ENCODE assay signal across 15 cellular contexts in the genomic region with DNA sequence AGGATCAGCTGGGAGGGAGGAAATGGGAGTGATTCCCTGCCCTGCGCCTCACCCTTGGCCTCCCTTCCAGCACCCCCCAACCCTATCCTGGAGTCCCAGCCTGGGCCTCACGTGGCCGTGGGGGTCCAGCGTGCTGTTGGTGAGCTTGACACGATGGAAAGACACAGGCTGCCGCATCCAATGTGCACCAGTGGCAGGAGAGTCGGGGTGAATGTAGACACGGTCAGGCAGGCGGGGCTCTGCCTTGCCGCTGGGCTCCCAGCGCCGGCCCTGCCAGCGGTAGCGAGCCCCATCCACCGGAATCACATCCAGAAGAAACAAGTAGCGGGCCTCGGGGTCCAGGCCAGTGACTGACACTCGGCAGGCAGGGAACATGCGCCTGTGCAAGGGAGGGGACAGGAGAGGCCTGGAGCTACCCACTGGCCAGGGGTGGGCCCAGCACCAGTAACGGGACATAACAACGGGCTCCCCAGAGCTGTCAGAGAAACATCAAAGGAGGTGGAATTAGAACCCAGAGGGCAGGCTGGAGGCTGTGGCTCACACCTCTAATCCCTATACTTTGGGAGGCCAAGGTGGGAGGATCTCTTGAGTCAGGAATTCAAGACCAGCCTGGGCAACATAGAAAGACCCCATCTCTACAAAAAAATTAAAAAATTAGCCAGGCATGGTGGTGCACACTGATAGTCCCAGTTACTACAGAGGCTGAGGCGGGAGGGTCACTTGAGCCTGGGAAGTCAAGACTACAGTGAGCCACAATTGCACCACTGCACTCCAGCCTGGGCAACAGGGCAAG. TPM values are rescaled to one million over a fixed set of nuclear protein-coding genes. Genes with fewer than 3 reads are reported as not detected.
DNase-seq lines count a peak whose midpoint lies in the region; ATAC-seq, FAIRE-seq and TF ChIP-seq lines count a peak whose summit lies in the region.
"Had no signal": no experiment of that assay in that cellular context is flagged by ENCODE, and none has a peak within 500 bp of the region (broad histone marks: within the 10 kb centered on the region; RNA-seq: fewer than 3 reads in every experiment).

No MANE protein-coding gene starts in this region.

- TF ChIP-seq POLR2A in IMR-90 (IDR thresholded peaks at IDR 0.05; ENCODE audit: low read depth, low read length) (no peak), H1 (IDR thresholded peaks at IDR 0.05; ENCODE audit: control extremely low read depth in 1 of 2, low read depth in 2 of 2, low read length in 2 of 2) (no peak)

- BruUV-seq in IMR-90 (replicated peaks; lab: Mats Ljungman, UMichigan) = no TSS peak

- ATAC-seq in IMR-90 (ENCODE audit: low read depth) (no peak), psoas muscle (no peak), GM21737 (IDR thresholded peaks at IDR 0.05; ENCODE audit: unreplicated experiment) (no peak)
- ATAC-seq: A549, GM12878, left lung had no signal

- H4K20me1 ChIP-seq in IMR-90 (ENCODE audit: insufficient read depth, low read length) (peaks cover 6% of the 10 kb centered on the region), H1 (replicated peaks in 1 of 2; ENCODE audit: control insufficient read depth in 1 of 2, insufficient read depth in 2 of 2, low read length in 2 of 2) (peaks cover 0 to 4% of the 10 kb centered on the region in 2 experiments)

- H3K9ac ChIP-seq in IMR-90 (ENCODE audit: low read depth, low read length) (no peak overlapping the region), H1 (replicated peaks in 1 of 4; ENCODE audit: extremely low read depth in 1 of 4, low read depth in 3 of 4, low read length in 3 of 4) (no peak overlapping the region)

- no peaks in the 10 kb centered on the region for H3K79me2 ChIP-seq in H1 (ENCODE audit: control insufficient read depth in 1 of 2, insufficient read depth in 2 of 2, low read length in 2 of 2)

- H3K9me1 ChIP-seq in IMR-90 (ENCODE audit: insufficient read depth, low read length) = no peaks in the 10 kb centered on the region

- H3K18ac ChIP-seq in IMR-90 (ENCODE audit: low read depth, low read length) (no peak overlapping the region), H1 (ENCODE audit: extremely low read depth, low read length) (no peak overlapping the region)

- H2BK120ac ChIP-seq in IMR-90 (ENCODE audit: low read depth, low read length) (no peak overlapping the region), H1 (replicated peaks; ENCODE audit: low read depth, low read length) (no peak overlapping the region)

- no peak for TF ChIP-seq RAD21 in IMR-90 (IDR thresholded peaks at IDR 0.05; ENCODE audit: low read length)
- no peak for TF ChIP-seq RAD21 in H1 (IDR thresholded peaks at IDR 0.05 in 1 of 2, conservative IDR thresholded peaks at IDR 0.05 in 1 of 2; ENCODE audit: low read depth in 2 of 2, low read length in 2 of 2)

- H2BK15ac ChIP-seq in IMR-90 (ENCODE audit: low read depth, low read length) = no peak overlapping the region
- no peak overlapping the region for H2BK15ac ChIP-seq in H1 (ENCODE audit: low read length)

- whole genome bisulfite sequencing in IMR-90 (ENCODE audit: extremely low coverage in 2 of 2, insufficient read length in 1 of 2), 2 experiments = 73% methylated on average over 4 of the region's 22 CpGs; no CpG with 5 or more reads in 1 of the 2 experiments
- 91% methylated on average over 19 of the region's 22 CpGs; no CpG with 5 or more reads in 1 of the 2 experiments for WGBS in H1 (ENCODE audit: extremely low coverage in 1 of 2, insufficient coverage in 1 of 2, insufficient read length in 1 of 2, insufficient replicate concordance in 2 of 2, low coverage in 1 of 2, low lambda C conversion rate in 2 of 2, missing lambda C conversion rate in 1 of 2), 2 experiments
- WGBS in psoas muscle, 3 donors = 70 to 73% (median 71%) methylated on average over 22 of the region's 22 CpGs

- H2BK12ac ChIP-seq in H1 (ENCODE audit: low read depth, low read length) = no peak overlapping the region

- peaks cover 27% of the 10 kb centered on the region for H3K36me3 Mint-ChIP-seq in activated CD4-positive, alpha-beta T cell treated with anti-CD3 and anti-CD28 coated beads, Interleukin-2, amount 10 ng/mL, durations not matched to agents 24 days and 14 days (ENCODE audit: low read depth)

- peaks cover 3% of the 10 kb centered on the region; the same call in 1 of the 2 replicates for H3K4me1 ChIP-seq in IMR-90 (ENCODE audit: control insufficient read depth, insufficient read depth, low read length)
- peaks cover 0 to 4% (median 3%) of the 10 kb centered on the region in 4 experiments; a peak in 4 of 7 replicates for H3K4me1 ChIP-seq in H1 (replicated peaks in 1 of 4; ENCODE audit: control insufficient read depth in 3 of 4, insufficient read depth in 4 of 4, low read length in 3 of 4)
- peaks cover 20% of the 10 kb centered on the region for H3K4me1 ChIP-seq in psoas muscle

- CTCF ChIA-PET in IMR-90 (lab: Yijun Ruan, JAX) = no interaction called here
- CTCF ChIA-PET in H1 (lab: Charles Lee; ENCODE audit: partially characterized antibody) = interaction anchor here (3.7 to 7.7 kb wide), 2 partner anchors 8 to 23 kb away, joined by 46 to 90 read pairs; a partner anchor contains a TSS

- TF ChIP-seq CTCF in IMR-90 (conservative IDR thresholded peaks at IDR 0.05; ENCODE audit: low read depth, low read length) (no peak), H1 (IDR thresholded peaks at IDR 0.05; ENCODE audit: control extremely low read depth in 1 of 3, insufficient read depth in 1 of 3, low read depth in 1 of 3, low read length in 3 of 3) (no peak), psoas muscle (IDR thresholded peaks at IDR 0.05) (no peak)

- H3K9me3 ChIP-seq in IMR-90 (ENCODE audit: control insufficient read depth, insufficient read depth, low read length) (no peaks in the 10 kb centered on the region), H1 (ENCODE audit: insufficient read depth in 2 of 2, low read depth in 1 of 2, low read length in 1 of 2) (no peaks in the 10 kb centered on the region), psoas muscle (no peaks in the 10 kb centered on the region)
- H3K9me3 ChIP-seq: A549, left lung had no signal

- no peak for TF ChIP-seq EP300 in H1 (IDR thresholded peaks at IDR 0.05; ENCODE audit: borderline replicate concordance in 1 of 2, low read depth in 2 of 2, low read length in 2 of 2)

- no peaks in the 10 kb centered on the region for H3K27me3 Mint-ChIP-seq in activated CD4-positive, alpha-beta T cell treated with anti-CD3 and anti-CD28 coated beads, Interleukin-2, amount 10 ng/mL, durations not matched to agents 24 days and 14 days

- POLR2A ChIA-PET in IMR-90 (lab: Charles Lee; ENCODE audit: unreplicated experiment) (no interaction called here), H1 (lab: Charles Lee; ENCODE audit: partially characterized antibody) (interaction anchor here (9.3 to 14.0 kb wide), 2 partner anchors 16 to 19 kb away, joined by 169 to 353 read pairs; a partner anchor contains a TSS)

- H3K27ac ChIP-seq in IMR-90 (ENCODE audit: insufficient read depth, low read length) (no peak overlapping the region), H1 (ENCODE audit: low read depth, low read length) (no peak overlapping the region), psoas muscle (peak overlapping the region; percentile 16)

- H2AFZ ChIP-seq in IMR-90 (replicated peaks; ENCODE audit: low read length, poor library complexity) (peak overlapping the region; percentile 46), H1 (ENCODE audit: low read length) (no peak overlapping the region)

- H4K91ac ChIP-seq in IMR-90 (ENCODE audit: insufficient read depth, low read depth, low read length) (no peak overlapping the region), H1 (replicated peaks; ENCODE audit: insufficient read length, low read length) (no peak overlapping the region)

- H2BK20ac ChIP-seq in IMR-90 (ENCODE audit: low read depth, low read length) (no peak overlapping the region), H1 (ENCODE audit: low read length) (no peak overlapping the region)

- in situ Hi-C loops in IMR-90 (cut with MboI; ENCODE audit: low sequenced_read_pairs) = no loop called here

- dilution Hi-C loops in IMR-90 (cut with HindIII; ENCODE audit: low sequenced_read_pairs, unreplicated experiment) = no loop called here

- intact Hi-C loops in activated CD4-positive, alpha-beta T cell treated with anti-CD3 and anti-CD28 coated beads, Interleukin-2, amount 10 ng/mL, durations not matched to agents 24 days and 14 days (cut with micrococcal nuclease) = no loop called here
- intact Hi-C loops in IMR-90 (cut with micrococcal nuclease) = no loop called here
- intact Hi-C loops in psoas muscle (cut with DNase I) = no loop called here

- peak overlapping the region; percentile 78 for H3K27ac Mint-ChIP-seq in activated CD4-positive, alpha-beta T cell treated with anti-CD3 and anti-CD28 coated beads, Interleukin-2, amount 10 ng/mL, durations not matched to agents 24 days and 14 days

- peaks cover 25% of the 10 kb centered on the region for H3K4me1 Mint-ChIP-seq in activated CD4-positive, alpha-beta T cell treated with anti-CD3 and anti-CD28 coated beads, Interleukin-2, amount 10 ng/mL, durations not matched to agents 24 days and 14 days

- H3K4me3 Mint-ChIP-seq in activated CD4-positive, alpha-beta T cell treated with anti-CD3 and anti-CD28 coated beads, Interleukin-2, amount 10 ng/mL, durations not matched to agents 24 days and 14 days = peak overlapping the region; percentile 54

- H3K4ac ChIP-seq in IMR-90 (ENCODE audit: low read depth, low read length) = no peak overlapping the region
- H3K4ac ChIP-seq in H1 (replicated peaks; ENCODE audit: insufficient read length, low read depth, low read length) = no peak overlapping the region

- peaks cover 23% of the 10 kb centered on the region for H3K36me3 ChIP-seq in IMR-90 (ENCODE audit: control insufficient read depth, insufficient read depth, low read length)
- peaks cover 3 to 19% (median 11%) of the 10 kb centered on the region in 4 experiments; a peak in 7 of 8 replicates for H3K36me3 ChIP-seq in H1 (ENCODE audit: control insufficient read depth in 2 of 4, insufficient read depth in 4 of 4, low read length in 3 of 4)
- peaks cover 0 to 34% of the 10 kb centered on the region in 2 donors for H3K36me3 ChIP-seq in psoas muscle (ENCODE audit: insufficient read depth in 1 of 2, low read depth in 1 of 2)

- H3K56ac ChIP-seq in IMR-90 (ENCODE audit: extremely low read depth, insufficient read depth, low read length) = no peak overlapping the region
- H3K56ac ChIP-seq in H1 (replicated peaks; ENCODE audit: insufficient read length, low read depth, low read length) = no peak overlapping the region

- H3K4me2 ChIP-seq in IMR-90 (ENCODE audit: low read depth, low read length) (no peak overlapping the region), H1 (ENCODE audit: insufficient read depth in 1 of 2, low read depth in 2 of 2, low read length in 2 of 2) (no peak overlapping the region)

- no peak for DNase-seq in activated CD4-positive, alpha-beta T cell treated with anti-CD3 and anti-CD28 coated beads, Interleukin-2, amount 10 ng/mL, durations not matched to agents 24 days and 14 days
- DNase-seq in activated CD4-positive, alpha-beta T cell treated with anti-CD3 and anti-CD28 coated beads for 1 hour = no peak
- no peak for DNase-seq in IMR-90
- DNase-seq in H1 (ENCODE audit: low read depth in 1 of 2, low spot score in 2 of 2) = no peak
- DNase-seq in psoas muscle = no peak
- DNase-seq in stimulated activated CD4-positive, alpha-beta T cell treated with anti-CD3 and anti-CD28 coated beads, Interleukin-12 subunit alpha, Interleukin-12 subunit beta, amount 100 ng/mL, for 4 hours = no peak
- DNase-seq in HuH-7.5 (ENCODE audit: low spot score) = no peak
- DNase-seq: activated CD8-positive, alpha-beta memory T cell treated with anti-CD3 and anti-CD28 coated beads, Interleukin-2, amount 50 U/mL, for 4 hours; foreskin melanocyte; NCI-H526; stimulated activated CD4-positive, alpha-beta T cell treated with anti-CD3 and anti-CD28 coated beads, Interleukin-2, amount 100 ng/mL, for 24 hours had no signal

- H2BK5ac ChIP-seq in IMR-90 (ENCODE audit: low read depth, low read length, poor library complexity, severe bottlenecking) = no peak overlapping the region
- 0 out of 2 replicates have a peak overlapping the region, but pooled peaks have one; percentile 16 for H2BK5ac ChIP-seq in H1 (ENCODE audit: low read depth, low read length)

- H3K23ac ChIP-seq in IMR-90 (ENCODE audit: low read depth, low read length) = no peak overlapping the region
- H3K23ac ChIP-seq in H1 (ENCODE audit: insufficient read length) = no peak overlapping the region

- peaks cover 0 to 4% of the 10 kb centered on the region in 2 experiments; a peak in 2 of 4 replicates for H3K79me1 ChIP-seq in IMR-90 (ENCODE audit: low read depth in 1 of 2, low read length in 2 of 2)
- H3K79me1 ChIP-seq in H1 (ENCODE audit: low read depth, low read length) = no peaks in the 10 kb centered on the region

- H3K9me3 Mint-ChIP-seq in activated CD4-positive, alpha-beta T cell treated with anti-CD3 and anti-CD28 coated beads, Interleukin-2, amount 10 ng/mL, durations not matched to agents 24 days and 14 days = no peaks in the 10 kb centered on the region

- H2AK5ac ChIP-seq in IMR-90 (ENCODE audit: low read depth, low read length) (peak overlapping the region; percentile 51), H1 (ENCODE audit: low read depth, low read length) (no peak overlapping the region)

- H4K8ac ChIP-seq in IMR-90 (ENCODE audit: low read depth in 2 of 2, low read length in 2 of 2) (no peak overlapping the region), H1 (ENCODE audit: extremely low read depth, insufficient read depth, low read length) (no peak overlapping the region)

- H3K4me3 ChIP-seq in IMR-90 (ENCODE audit: insufficient read depth, low read depth, low read length) (no peak overlapping the region), H1 (ENCODE audit: extremely low read depth in 1 of 4, insufficient read depth in 2 of 4, low read depth in 3 of 4, low read length in 4 of 4) (no peak overlapping the region), psoas muscle (no peak overlapping the region)
- H3K4me3 ChIP-seq: A549, GM12878, left lung had no signal

- no peak overlapping the region for H4K5ac ChIP-seq in IMR-90 (ENCODE audit: low read depth, low read length)
- H4K5ac ChIP-seq in H1 (ENCODE audit: insufficient read length, low read depth, low read length) = no peak overlapping the region

- no peak for FAIRE-seq in H1 (lab: Jason Lieb, UNC)
- FAIRE-seq: A549, GM12878 had no signal

- H3K27me3 ChIP-seq in IMR-90 (ENCODE audit: control insufficient read depth, insufficient read depth, low read length) (no peaks in the 10 kb centered on the region), H1 (replicated peaks in 1 of 4; ENCODE audit: control insufficient read depth in 3 of 4, extremely low read depth in 1 of 4, insufficient read depth in 3 of 4, low read length in 3 of 4) (peaks cover 0 to 3% (median 0%) of the 10 kb centered on the region in 4 experiments; a peak in 1 of 7 replicates), psoas muscle (ENCODE audit: insufficient read depth in 3 of 3, low read length in 2 of 3) (no peaks in the 10 kb centered on the region)
- H3K27me3 ChIP-seq: left lung had no signal

- no peak overlapping the region for H2AK9ac ChIP-seq in IMR-90 (replicated peaks; ENCODE audit: low read depth, low read length, poor library complexity)

- H3K23me2 ChIP-seq in H1 (ENCODE audit: low read depth, low read length) = peaks cover 12% of the 10 kb centered on the region; the same call in 1 of the 2 replicates

- no peak overlapping the region for H3K14ac ChIP-seq in IMR-90 (replicated peaks; ENCODE audit: low read depth, low read length)
- no peak overlapping the region for H3K14ac ChIP-seq in H1 (ENCODE audit: insufficient read length)

RNA-seq across cellular contexts. Expression of a gene that starts 2.7 kb away (rescaled TPM):
- 2.1 TPM in 2 replicates for total RNA-seq in activated CD4-positive, alpha-beta T cell treated with anti-CD3 and anti-CD28 coated beads, Interleukin-2, amount 10 ng/mL, durations not matched to agents 24 days and 14 days
- not detected in 2 replicates for total RNA-seq in IMR-90 (2012; rRNA removed)
- 0.06 and 0.10 TPM in 2 replicates for polyA plus RNA-seq in IMR-90 (2012; rRNA removed)
- polyA plus RNA-seq in IMR-90 (2012; cell fraction: cytosol; rRNA removed) = 0.02 TPM in 1 of 2 replicates, not detected in the other
- 0.06 and 0.16 TPM in 2 replicates for polyA plus RNA-seq in IMR-90 (2012; cell fraction: nucleus; rRNA removed; ENCODE audit: low replicate concordance)
- 2.3 and 2.8 TPM in 2 replicates for total RNA-seq in H1 (2021; fragmentation: NEBNext Ultra II Directional; extraction: Animal tissue kit (Norgen Biotek cat#: 25700))
- polyA plus RNA-seq in H1 (2011; rRNA removed) = 2.2 and 3.6 TPM in 2 replicates
- polyA plus RNA-seq in H1 (2011; cell fraction: cytosol; rRNA removed) = 1.5 TPM
- polyA plus RNA-seq in H1 (2011; cell fraction: nucleus; rRNA removed) = 4.9 TPM
- 2.1 to 4.8 TPM (median 3.4 TPM) in 4 replicates for polyA plus RNA-seq in H1 (2012, experiment 1 of 2)
- polyA plus RNA-seq in H1 (2012, experiment 2 of 2) = 3.3 TPM
- polyA plus RNA-seq in H1 (2013, experiment 1 of 2) = 2.4 TPM
- 2.0 TPM for polyA plus RNA-seq in H1 (2013, experiment 2 of 2)
- polyA minus RNA-seq in H1 (2011; rRNA and poly(A)+ RNA removed) = 0.20 and 0.44 TPM in 2 replicates
- 1.6 TPM for polyA minus RNA-seq in H1 (2011; cell fraction: cytosol; rRNA and poly(A)+ RNA removed)
- polyA minus RNA-seq in H1 (2011; cell fraction: nucleus; rRNA and poly(A)+ RNA removed) = 1.8 TPM
- total RNA-seq in psoas muscle = 1 to 10 TPM in 1 of 4 donors, under 1 TPM in 3; 0.32 to 1.0 (median 0.51) TPM
- polyA plus RNA-seq in psoas muscle = 1 to 10 TPM in 2 of 3 donors, under 1 TPM in 1; 0.76 to 1.6 (median 1.5) TPM

RNA-seq across cellular contexts. Expression of a gene that starts 7.0 kb away (rescaled TPM):
- total RNA-seq in activated CD4-positive, alpha-beta T cell treated with anti-CD3 and anti-CD28 coated beads, Interleukin-2, amount 10 ng/mL, durations not matched to agents 24 days and 14 days = 11.8 and 11.9 TPM in 2 replicates
- 1.1 and 3.1 TPM in 2 replicates for total RNA-seq in IMR-90 (2012; rRNA removed)
- 25.6 and 33.3 TPM in 2 replicates for polyA plus RNA-seq in IMR-90 (2012; rRNA removed)
- polyA plus RNA-seq in IMR-90 (2012; cell fraction: cytosol; rRNA removed) = 34.8 and 76.0 TPM in 2 replicates
- 93.1 and 115 TPM in 2 replicates for polyA plus RNA-seq in IMR-90 (2012; cell fraction: nucleus; rRNA removed; ENCODE audit: low replicate concordance)
- 40.3 and 43.2 TPM in 2 replicates for total RNA-seq in H1 (2021; fragmentation: NEBNext Ultra II Directional; extraction: Animal tissue kit (Norgen Biotek cat#: 25700))
- 53.3 and 91.8 TPM in 2 replicates for polyA plus RNA-seq in H1 (2011; rRNA removed)
- 49.2 TPM for polyA plus RNA-seq in H1 (2011; cell fraction: cytosol; rRNA removed)
- polyA plus RNA-seq in H1 (2011; cell fraction: nucleus; rRNA removed) = 126 TPM
- polyA plus RNA-seq in H1 (2012, experiment 1 of 2) = 53.5 to 72.5 TPM (median 65.8 TPM) in 4 replicates
- 62.9 TPM for polyA plus RNA-seq in H1 (2012, experiment 2 of 2)
- 35.3 TPM for polyA plus RNA-seq in H1 (2013, experiment 1 of 2)
- polyA plus RNA-seq in H1 (2013, experiment 2 of 2) = 36.6 TPM
- polyA minus RNA-seq in H1 (2011; rRNA and poly(A)+ RNA removed) = 10.7 and 15.9 TPM in 2 replicates
- polyA minus RNA-seq in H1 (2011; cell fraction: cytosol; rRNA and poly(A)+ RNA removed) = 17.5 TPM
- polyA minus RNA-seq in H1 (2011; cell fraction: nucleus; rRNA and poly(A)+ RNA removed) = 27.2 TPM
- total RNA-seq in psoas muscle = 100 to 1,000 TPM in 1 of 4 donors, 10 to 100 TPM in 3; 47.1 to 156 (median 60.2) TPM
- 10 to 100 TPM; 24.8 to 96.2 (median 81.4) TPM for polyA plus RNA-seq in psoas muscle

RNA-seq across cellular contexts. Expression of a gene that starts 13.2 kb away (rescaled TPM):
- 144 and 145 TPM in 2 replicates for total RNA-seq in activated CD4-positive, alpha-beta T cell treated with anti-CD3 and anti-CD28 coated beads, Interleukin-2, amount 10 ng/mL, durations not matched to agents 24 days and 14 days
- total RNA-seq in IMR-90 (2012; rRNA removed) (209 and 222 TPM in 2 replicates), psoas muscle (10 to 100 TPM; 38.1 to 64.5 (median 58.5) TPM)
- polyA plus RNA-seq in IMR-90 (2012; rRNA removed) (200 and 202 TPM in 2 replicates), H1 (2011; rRNA removed) (298 and 355 TPM in 2 replicates), psoas muscle (100 to 1,000 TPM in 2 of 3 donors, 10 to 100 TPM in 1; 79.1 to 172 (median 130) TPM)
- 191 and 310 TPM in 2 replicates for polyA plus RNA-seq in IMR-90 (2012; cell fraction: cytosol; rRNA removed)
- polyA plus RNA-seq in IMR-90 (2012; cell fraction: nucleus; rRNA removed; ENCODE audit: low replicate concordance) = 247 and 358 TPM in 2 replicates
- 148 TPM in 2 replicates for total RNA-seq in H1 (2021; fragmentation: NEBNext Ultra II Directional; extraction: Animal tissue kit (Norgen Biotek cat#: 25700))
- 266 TPM for polyA plus RNA-seq in H1 (2011; cell fraction: cytosol; rRNA removed)
- 241 TPM for polyA plus RNA-seq in H1 (2011; cell fraction: nucleus; rRNA removed)
- 134 to 209 TPM (median 190 TPM) in 4 replicates for polyA plus RNA-seq in H1 (2012, experiment 1 of 2)
- 229 TPM for polyA plus RNA-seq in H1 (2012, experiment 2 of 2)
- 96.9 TPM for polyA plus RNA-seq in H1 (2013, experiment 1 of 2)
- 101 TPM for polyA plus RNA-seq in H1 (2013, experiment 2 of 2)
- polyA minus RNA-seq in H1 (2011; rRNA and poly(A)+ RNA removed) = 329 and 355 TPM in 2 replicates
- polyA minus RNA-seq in H1 (2011; cell fraction: cytosol; rRNA and poly(A)+ RNA removed) = 125 TPM
- polyA minus RNA-seq in H1 (2011; cell fraction: nucleus; rRNA and poly(A)+ RNA removed) = 62.4 TPM

RNA-seq across cellular contexts. Expression of a gene that starts 23.5 kb away (rescaled TPM):
- total RNA-seq in activated CD4-positive, alpha-beta T cell treated with anti-CD3 and anti-CD28 coated beads, Interleukin-2, amount 10 ng/mL, durations not matched to agents 24 days and 14 days = 2,074 and 2,109 TPM in 2 replicates
- total RNA-seq in IMR-90 (2012; rRNA removed) (1,576 and 1,697 TPM in 2 replicates), psoas muscle (1,000 to 10,000 TPM; 5,088 to 7,531 (median 6,001) TPM)
- polyA plus RNA-seq in IMR-90 (2012; rRNA removed) (1,990 and 2,139 TPM in 2 replicates), H1 (2011; rRNA removed) (1,072 and 1,397 TPM in 2 replicates), psoas muscle (over 10,000 TPM in 1 of 3 donors, 1,000 to 10,000 TPM in 2; 4,532 to 12,458 (median 6,880) TPM)
- 1,937 and 3,090 TPM in 2 replicates for polyA plus RNA-seq in IMR-90 (2012; cell fraction: cytosol; rRNA removed)
- polyA plus RNA-seq in IMR-90 (2012; cell fraction: nucleus; rRNA removed; ENCODE audit: low replicate concordance) = 1,158 and 2,042 TPM in 2 replicates
- 1,083 and 1,146 TPM in 2 replicates for total RNA-seq in H1 (2021; fragmentation: NEBNext Ultra II Directional; extraction: Animal tissue kit (Norgen Biotek cat#: 25700))
- polyA plus RNA-seq in H1 (2011; cell fraction: cytosol; rRNA removed) = 884 TPM
- 1,022 TPM for polyA plus RNA-seq in H1 (2011; cell fraction: nucleus; rRNA removed)
- 986 to 1,460 TPM (median 1,381 TPM) in 4 replicates for polyA plus RNA-seq in H1 (2012, experiment 1 of 2)
- 2,176 TPM for polyA plus RNA-seq in H1 (2012, experiment 2 of 2)
- 777 TPM for polyA plus RNA-seq in H1 (2013, experiment 1 of 2)
- 779 TPM for polyA plus RNA-seq in H1 (2013, experiment 2 of 2)
- polyA minus RNA-seq in H1 (2011; rRNA and poly(A)+ RNA removed) = 753 and 900 TPM in 2 replicates
- 734 TPM for polyA minus RNA-seq in H1 (2011; cell fraction: cytosol; rRNA and poly(A)+ RNA removed)
- polyA minus RNA-seq in H1 (2011; cell fraction: nucleus; rRNA and poly(A)+ RNA removed) = 382 TPM

RNA-seq across cellular contexts. Expression of a gene that starts 24.3 kb away (rescaled TPM):
- 6.0 and 6.6 TPM in 2 replicates for total RNA-seq in activated CD4-positive, alpha-beta T cell treated with anti-CD3 and anti-CD28 coated beads, Interleukin-2, amount 10 ng/mL, durations not matched to agents 24 days and 14 days
- total RNA-seq in IMR-90 (2012; rRNA removed) (under 0.01 and 0.28 TPM in 2 replicates), psoas muscle (1 to 10 TPM in 2 of 4 donors, under 1 TPM in 2; 0.56 to 3.1 (median 1.3) TPM)
- polyA plus RNA-seq in IMR-90 (2012; rRNA removed) (2.8 and 19.5 TPM in 2 replicates), H1 (2011; rRNA removed) (0.20 and 0.30 TPM in 2 replicates), psoas muscle (under 1 TPM; 0.48 to 0.91 (median 0.89) TPM)
- polyA plus RNA-seq in IMR-90 (2012; cell fraction: cytosol; rRNA removed) = 0.47 and 0.73 TPM in 2 replicates
- 24.3 and 37.5 TPM in 2 replicates for polyA plus RNA-seq in IMR-90 (2012; cell fraction: nucleus; rRNA removed; ENCODE audit: low replicate concordance)
- 1.5 TPM in 1 of 2 replicates, not detected in the other for total RNA-seq in H1 (2021; fragmentation: NEBNext Ultra II Directional; extraction: Animal tissue kit (Norgen Biotek cat#: 25700))
- 0.35 TPM for polyA plus RNA-seq in H1 (2011; cell fraction: cytosol; rRNA removed)
- 1.7 TPM for polyA plus RNA-seq in H1 (2011; cell fraction: nucleus; rRNA removed)
- 1.9 to 4.0 TPM (median 2.5 TPM) in 4 replicates for polyA plus RNA-seq in H1 (2012, experiment 1 of 2)
- 0.29 TPM for polyA plus RNA-seq in H1 (2012, experiment 2 of 2)
- polyA plus RNA-seq in H1 (2013, experiment 1 of 2) = 1.3 TPM
- 1.7 TPM for polyA plus RNA-seq in H1 (2013, experiment 2 of 2)
- polyA minus RNA-seq in H1 (2011; rRNA and poly(A)+ RNA removed) = not detected in 2 replicates
- polyA minus RNA-seq in H1 (2011; cell fraction: cytosol; rRNA and poly(A)+ RNA removed) = not detected
- not detected for polyA minus RNA-seq in H1 (2011; cell fraction: nucleus; rRNA and poly(A)+ RNA removed)
